In the genomic region with DNA sequence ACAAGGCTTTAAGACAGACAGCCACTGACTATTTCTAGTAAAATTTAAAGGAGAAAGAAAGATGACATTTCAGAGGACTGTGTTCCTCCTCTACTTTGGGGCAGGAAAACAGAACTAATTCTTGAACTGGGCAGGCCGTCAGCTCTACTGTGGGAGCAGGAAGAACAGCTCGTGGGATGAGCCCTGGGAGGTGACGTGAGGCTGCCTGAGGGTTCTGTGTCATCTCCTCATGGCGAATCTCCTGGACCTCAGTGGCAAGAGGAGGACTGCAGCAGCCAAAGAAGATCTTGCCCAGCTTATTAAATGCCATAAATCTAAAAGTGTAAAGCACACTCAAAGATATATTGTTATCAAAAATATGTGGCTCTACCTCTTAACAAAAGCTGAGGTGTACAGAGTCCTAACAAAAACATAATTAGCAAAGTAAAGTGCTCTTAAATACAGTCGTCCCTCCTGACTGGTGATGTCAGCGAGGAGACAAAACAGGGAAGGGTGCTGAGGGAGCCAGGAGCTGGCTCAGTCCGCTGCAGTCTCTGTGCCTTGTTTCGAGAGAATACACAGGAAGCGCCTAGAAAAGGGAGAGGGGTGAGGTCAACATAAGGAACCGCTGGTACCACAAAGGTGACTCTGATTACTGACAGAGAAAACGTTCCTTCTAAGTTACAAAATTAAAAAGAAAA, we compare ENCODE assay signal across 14 cellular contexts. TPM values are rescaled to one million over a fixed set of nuclear protein-coding genes. Genes with fewer than 3 reads are reported as not detected.
DNase-seq lines count a peak whose midpoint lies in the region; ATAC-seq and TF ChIP-seq lines count a peak whose summit lies in the region.
"Had no signal": no experiment of that assay in that cellular context is flagged by ENCODE, and none has a peak within 500 bp of the region (broad histone marks: within the 10 kb centered on the region; RNA-seq: fewer than 3 reads in every experiment).

No MANE protein-coding gene starts in this region.

- TF ChIP-seq CTCF in GM13977 (IDR thresholded peaks at IDR 0.05; ENCODE audit: extremely low read depth, insufficient read depth, missing control alignments) = no peak

- no peaks in the 10 kb centered on the region for H3K9me3 Mint-ChIP-seq in activated CD4-positive, alpha-beta T cell treated with anti-CD3 and anti-CD28 coated beads for 36 hours (ENCODE audit: low read depth)
- peaks cover 0 to 3% of the 10 kb centered on the region in 2 donors for H3K9me3 Mint-ChIP-seq in stimulated activated naive B cell treated with anti-CD40 and anti-IgM and Interleukin-4, amounts not matched to agents 10 μg/mL and 1 μg/mL and 100 μg/mL, for 72 hours

- in situ Hi-C loops in GM13977 (cut with MboI; ENCODE audit: low pct_unique_long_range_greater_than_20kb, low sequenced_read_pairs, unreplicated experiment) = no loop called here

- H3K4me3 Mint-ChIP-seq in activated CD4-positive, alpha-beta T cell treated with anti-CD3 and anti-CD28 coated beads for 36 hours = no peak overlapping the region
- peak overlapping the region; percentile 68 for H3K4me3 Mint-ChIP-seq in T-helper 17 cell
- H3K4me3 Mint-ChIP-seq in stimulated activated naive B cell treated with anti-CD40 and anti-IgM and Interleukin-4, amounts not matched to agents 10 μg/mL and 1 μg/mL and 100 μg/mL, for 72 hours = no peak overlapping the region

- H3K27ac Mint-ChIP-seq in activated CD4-positive, alpha-beta T cell treated with anti-CD3 and anti-CD28 coated beads for 36 hours = no peak overlapping the region
- peak overlapping the region; percentile 82 for H3K27ac Mint-ChIP-seq in T-helper 17 cell
- H3K27ac Mint-ChIP-seq in stimulated activated naive B cell treated with anti-CD40 and anti-IgM and Interleukin-4, amounts not matched to agents 10 μg/mL and 1 μg/mL and 100 μg/mL, for 72 hours = peak overlapping the region; percentile 69

- H3K36me3 Mint-ChIP-seq in activated CD4-positive, alpha-beta T cell treated with anti-CD3 and anti-CD28 coated beads for 36 hours (ENCODE audit: low read depth) = no peaks in the 10 kb centered on the region
- peaks cover 2% of the 10 kb centered on the region for H3K36me3 Mint-ChIP-seq in T-helper 17 cell (ENCODE audit: low read depth)
- H3K36me3 Mint-ChIP-seq in stimulated activated naive B cell treated with anti-CD40 and anti-IgM and Interleukin-4, amounts not matched to agents 10 μg/mL and 1 μg/mL and 100 μg/mL, for 72 hours = peaks cover 17 to 31% of the 10 kb centered on the region in 2 donors

- ATAC-seq in activated CD4-positive, alpha-beta T cell treated with anti-CD3 and anti-CD28 coated beads for 36 hours = peak; percentile 22
- ATAC-seq in T-helper 17 cell (peak; percentile 34), HG03095 (IDR thresholded peaks at IDR 0.05; ENCODE audit: unreplicated experiment) (no peak)
- ATAC-seq in stimulated activated naive B cell treated with anti-CD40 and anti-IgM and Interleukin-4, amounts not matched to agents 10 μg/mL and 1 μg/mL and 100 μg/mL, for 72 hours (replicated peaks) = no peak

- intact Hi-C loops in activated CD4-positive, alpha-beta T cell treated with anti-CD3 and anti-CD28 coated beads for 36 hours (cut with DNase I, micrococcal nuclease) = loop anchor here in 1 of 2 experiments (5.0 kb wide), 1 partner anchor 35 kb away; no protein-coding TSS in a partner anchor

- POLR2A ChIA-PET in activated CD4-positive, alpha-beta T cell treated with anti-CD3 and anti-CD28 coated beads for 36 hours (lab: Charles Lee) = no interaction called here

- H3K27me3 Mint-ChIP-seq in activated CD4-positive, alpha-beta T cell treated with anti-CD3 and anti-CD28 coated beads for 36 hours = no peaks in the 10 kb centered on the region
- no peaks in the 10 kb centered on the region for H3K27me3 Mint-ChIP-seq in T-helper 17 cell
- no peaks in the 10 kb centered on the region for H3K27me3 Mint-ChIP-seq in stimulated activated naive B cell treated with anti-CD40 and anti-IgM and Interleukin-4, amounts not matched to agents 10 μg/mL and 1 μg/mL and 100 μg/mL, for 72 hours

- peaks cover 91% of the 10 kb centered on the region for H3K4me1 Mint-ChIP-seq in activated CD4-positive, alpha-beta T cell treated with anti-CD3 and anti-CD28 coated beads for 36 hours
- peaks cover 81% of the 10 kb centered on the region for H3K4me1 Mint-ChIP-seq in T-helper 17 cell
- H3K4me1 Mint-ChIP-seq in stimulated activated naive B cell treated with anti-CD40 and anti-IgM and Interleukin-4, amounts not matched to agents 10 μg/mL and 1 μg/mL and 100 μg/mL, for 72 hours = peaks cover 66 to 97% of the 10 kb centered on the region in 2 donors

- DNase-seq in activated CD4-positive, alpha-beta T cell treated with anti-CD3 and anti-CD28 coated beads for 36 hours = no peak
- DNase-seq in activated CD4-positive, alpha-beta T cell treated with anti-CD3 and anti-CD28 coated beads for 4 hours = no peak
- DNase-seq in T-helper 17 cell (no peak), glomerular visceral epithelial cell (ENCODE audit: extremely low spot score) (peak; percentile 9), activated gamma-delta T cell treated with Interleukin-2 at 50 U/mL for 16 hours (no peak), GM13977 (ENCODE audit: low spot score) (no peak)
- no peak for DNase-seq in stimulated activated naive B cell treated with anti-CD40 and anti-IgM and Interleukin-4, amounts not matched to agents 10 μg/mL and 1 μg/mL and 100 μg/mL, for 72 hours
- DNase-seq: activated CD4-positive, alpha-beta T cell treated with anti-CD3 and anti-CD28 coated beads, Interleukin-2, amount 50 U/mL, for 48 hours; central memory CD4-positive, alpha-beta T cell; NCI-H1048; nucleus accumbens; SHP77 had no signal

- CTCF ChIA-PET in activated CD4-positive, alpha-beta T cell treated with anti-CD3 and anti-CD28 coated beads for 36 hours (lab: Charles Lee) = no interaction called here

- no peaks in the 10 kb centered on the region for H3K9me3 ChIP-seq in T-helper 17 cell (ENCODE audit: control insufficient read depth, low read length, poor library complexity, severe bottlenecking)
- H3K9me3 ChIP-seq: vagina had no signal

RNA-seq across cellular contexts. Expression of a gene that starts 58.0 kb away (rescaled TPM):
- 10 to 100 TPM; 28.1 to 37.4 TPM for total RNA-seq in activated CD4-positive, alpha-beta T cell treated with anti-CD3 and anti-CD28 coated beads for 36 hours
- 100 to 1,000 TPM; 158 to 173 TPM for total RNA-seq in T-helper 17 cell

Comparison
In these comparisons a context has a peak if more than half of its experiments do, and no peak if none do; other contexts are left out.
1. ATAC-seq: peak in activated CD4-positive, alpha-beta T cell treated with anti-CD3 and anti-CD28 coated beads for 36 hours (single experiment) and T-helper 17 cell (single experiment); none in stimulated activated naive B cell treated with anti-CD40 and anti-IgM and Interleukin-4, amounts not matched to agents 10 μg/mL and 1 μg/mL and 100 μg/mL, for 72 hours (0 of 2) and HG03095 (single experiment).
2. RNA of a gene that starts 58.0 kb away (total RNA-seq): 158 to 173 TPM in T-helper 17 cell; 28.1 to 37.4 TPM in activated CD4-positive, alpha-beta T cell treated with anti-CD3 and anti-CD28 coated beads for 36 hours; every median in the first group is over 4 times any median in the second.